In the genomic region with DNA sequence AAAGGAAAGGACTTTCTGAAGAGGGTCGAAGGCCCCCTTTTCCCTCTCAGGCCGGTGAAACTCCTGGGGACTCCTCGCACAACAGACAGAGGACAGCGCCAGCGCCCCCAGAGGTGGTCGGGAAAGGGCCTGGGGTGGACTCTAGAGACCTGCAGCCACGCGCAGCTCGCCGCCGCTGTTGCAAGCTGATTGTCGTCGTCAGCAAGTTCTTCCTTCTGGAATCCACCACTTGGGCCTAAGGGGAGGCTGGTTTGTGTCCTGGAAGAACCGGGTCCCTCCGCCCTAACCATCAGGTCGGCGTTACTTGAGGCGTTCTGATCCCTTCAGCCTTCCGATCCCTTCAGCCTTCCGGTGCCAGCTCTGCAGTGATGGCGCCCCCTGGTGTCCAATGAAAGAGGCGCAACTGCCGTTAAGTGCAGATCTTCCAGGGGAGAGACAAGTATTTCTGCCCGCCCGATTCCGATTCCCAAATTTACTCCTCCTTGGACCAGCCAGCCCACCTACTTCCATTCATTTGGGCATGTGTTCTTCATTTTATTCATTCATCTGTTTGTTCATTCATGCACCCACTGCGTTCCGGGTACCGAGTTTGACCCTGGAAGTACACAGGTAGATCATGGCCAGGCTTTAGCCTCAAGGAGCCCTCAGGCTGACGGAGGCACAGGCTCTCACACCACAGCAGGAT, we compare ENCODE assay signal across 8 cellular contexts.
DNase-seq lines count a peak whose midpoint lies in the region; ATAC-seq and TF ChIP-seq lines count a peak whose summit lies in the region.

No MANE protein-coding gene starts in this region.

- no peaks in the 10 kb centered on the region for H3K23me2 ChIP-seq in H9 (ENCODE audit: insufficient read length, low read depth, low read length, poor library complexity, severe bottlenecking)

- H3K4me3 Mint-ChIP-seq in H9 (peak overlapping the region; percentile 52 to 64), memory B cell (peak overlapping the region; percentile 57)

- H3K4me3 ChIP-seq in BLaER1 = peak overlapping the region; percentile 57
- H3K4me3 ChIP-seq in effector memory CD4-positive, alpha-beta T cell (ENCODE audit: insufficient read depth, low read depth, low read length, poor library complexity, severe bottlenecking) = peak overlapping the region; percentile 4

- no peak overlapping the region for H4K91ac ChIP-seq in H9 (ENCODE audit: insufficient read length, low read depth, low read length)

- no peaks in the 10 kb centered on the region for H3K79me2 ChIP-seq in H9 (ENCODE audit: insufficient read depth, low read length)

- no peak overlapping the region for H3K27ac ChIP-seq in BLaER1
- no peak overlapping the region for H3K27ac ChIP-seq in H9 (ENCODE audit: insufficient read length, low read depth, low read length)
- H3K27ac ChIP-seq in effector memory CD4-positive, alpha-beta T cell (ENCODE audit: insufficient read depth, low read length, poor library complexity, severe bottlenecking) = no peak overlapping the region

- no peak overlapping the region for H2AFZ ChIP-seq in H9 (ENCODE audit: low read length)

- H3K4me2 ChIP-seq in BLaER1 = peak overlapping the region; percentile 87
- H3K4me2 ChIP-seq in H9 (ENCODE audit: insufficient read depth, insufficient read length, low read length) = peak overlapping the region; percentile 23

- H3K18ac ChIP-seq in H9 (ENCODE audit: insufficient read length, low read depth, low read length) = no peak overlapping the region

- H3K14ac ChIP-seq in H9 (ENCODE audit: insufficient read depth, low read length) = no peak overlapping the region

- H4K5ac ChIP-seq in H9 (ENCODE audit: insufficient read length, low read depth, low read length) = no peak overlapping the region

- H4K20me1 ChIP-seq in BLaER1 = no peaks in the 10 kb centered on the region
- H4K20me1 ChIP-seq in H9 (ENCODE audit: control insufficient read depth, insufficient read depth, insufficient read length) = no peaks in the 10 kb centered on the region

- H3K27me3 Mint-ChIP-seq in H9 (ENCODE audit: low read depth) (peaks cover 66% of the 10 kb centered on the region), memory B cell (peaks cover 30% of the 10 kb centered on the region)

- H3K9me3 ChIP-seq in BLaER1 (peaks cover 3% of the 10 kb centered on the region), H9 (ENCODE audit: control insufficient read depth, low read depth, low read length) (no peaks in the 10 kb centered on the region)
- H3K9me3 ChIP-seq in effector memory CD4-positive, alpha-beta T cell (ENCODE audit: control insufficient read depth, low read length) = no peaks in the 10 kb centered on the region

- no peak overlapping the region for H4K8ac ChIP-seq in H9 (replicated peaks; ENCODE audit: insufficient read length, low read depth, low read length)

- H3K56ac ChIP-seq in H9 (ENCODE audit: insufficient read length, low read depth, low read length) = no peak overlapping the region

- no peak overlapping the region for H2BK15ac ChIP-seq in H9 (ENCODE audit: low read depth, low read length)

- H3K36me3 Mint-ChIP-seq in H9 (ENCODE audit: insufficient read depth in 1 of 3, low read depth in 3 of 3) (no peaks in the 10 kb centered on the region), memory B cell (no peaks in the 10 kb centered on the region)

- no peak overlapping the region for H3T11ph ChIP-seq in H9 (ENCODE audit: low read length)

- no peak overlapping the region for H2BK5ac ChIP-seq in H9 (ENCODE audit: insufficient read length, low read length)

- no peaks in the 10 kb centered on the region for H3K79me1 ChIP-seq in H9 (ENCODE audit: insufficient read depth, low read depth, low read length, poor library complexity, severe bottlenecking)

- H3K9ac ChIP-seq in BLaER1 (0 out of 2 replicates have a peak overlapping the region, but pooled peaks have one; percentile 40), H9 (ENCODE audit: extremely low read depth, insufficient read length, low read length) (no peak overlapping the region)

- H3K4me1 ChIP-seq in BLaER1 (peaks cover 34% of the 10 kb centered on the region), H9 (ENCODE audit: insufficient read depth, low read length) (no peaks in the 10 kb centered on the region)
- H3K4me1 ChIP-seq in effector memory CD4-positive, alpha-beta T cell (ENCODE audit: control insufficient read depth, insufficient read depth, low read length, poor library complexity, severe bottlenecking) = peaks cover 6% of the 10 kb centered on the region

- H3K36me3 ChIP-seq in BLaER1 = no peaks in the 10 kb centered on the region
- H3K36me3 ChIP-seq in effector memory CD4-positive, alpha-beta T cell (ENCODE audit: control insufficient read depth, insufficient read depth, low read length) = no peaks in the 10 kb centered on the region

- no peak overlapping the region for H2BK12ac ChIP-seq in H9 (ENCODE audit: insufficient read length, low read depth, low read length)

- TF ChIP-seq CTCF in H9 (conservative IDR thresholded peaks at IDR 0.05) = peak; percentile 93

- H3K4me1 Mint-ChIP-seq in H9 (peaks cover 6% of the 10 kb centered on the region in 2 experiments), memory B cell (peaks cover 7% of the 10 kb centered on the region)

- no CpG with 5 or more reads among the region's 30 CpGs for WGBS in H9 (ENCODE audit: extremely low coverage, insufficient read length, low lambda C conversion rate)

- no peak overlapping the region for H3K23ac ChIP-seq in H9 (ENCODE audit: insufficient read length, low read depth, low read length)

- no peak overlapping the region for H2BK20ac ChIP-seq in H9 (ENCODE audit: low read depth, low read length, poor library complexity, severe bottlenecking)

- no peak overlapping the region for H2BK120ac ChIP-seq in H9 (ENCODE audit: low read depth, low read length, poor library complexity, severe bottlenecking)

- H3K27me3 ChIP-seq in BLaER1 (no peaks in the 10 kb centered on the region), H9 (ENCODE audit: insufficient read depth, low read length) (no peaks in the 10 kb centered on the region; the same call in 1 of the 2 replicates)
- H3K27me3 ChIP-seq in effector memory CD4-positive, alpha-beta T cell (replicated peaks; ENCODE audit: control insufficient read depth, insufficient read depth, low read length, poor library complexity, severe bottlenecking) = no peaks in the 10 kb centered on the region

- DNase-seq in H9 (peak; percentile 89), NCI-H526 treated with DMSO at 0.1 percent for 48 hours (lab: John Stamatoyannopoulos, UW) (peak; percentile 46), memory B cell (ENCODE audit: low spot score in 2 of 2) (peak; percentile 73 to 79)
- DNase-seq in activated CD8-positive, alpha-beta memory T cell treated with anti-CD3 and anti-CD28 coated beads for 24 hours = peak; percentile 91
- peak; percentile 29 to 64 (median 43) for DNase-seq in effector memory CD4-positive, alpha-beta T cell
- DNase-seq in stimulated activated CD8-positive, alpha-beta memory T cell treated with anti-CD3 and anti-CD28 coated beads, Interleukin-12 subunit alpha, Interleukin-12 subunit beta, amount 100 ng/mL, for 24 hours (ENCODE audit: extremely low read depth) = peak; percentile 30

- H3K27ac Mint-ChIP-seq in H9 (no peak overlapping the region), memory B cell (no peak overlapping the region)

- H3K9me3 Mint-ChIP-seq in H9 = peaks cover 7 to 8% of the 10 kb centered on the region in 2 experiments
- peaks cover 4% of the 10 kb centered on the region for H3K9me3 Mint-ChIP-seq in memory B cell

- no peak overlapping the region for H2AK5ac ChIP-seq in H9 (ENCODE audit: insufficient read length, low read length)

- H3K4ac ChIP-seq in H9 (ENCODE audit: low read depth, low read length) = no peak overlapping the region

- ATAC-seq in memory B cell (ENCODE audit: low read depth) = peak; percentile 88
- no peak for ATAC-seq in GM19397 (IDR thresholded peaks at IDR 0.05; ENCODE audit: unreplicated experiment)

Comparison
In these comparisons a context has a peak if more than half of its experiments do, and no peak if none do; other contexts are left out.
1. DNase-seq: peak in every context shown above with its lines; median percentile 91 in activated CD8-positive, alpha-beta memory T cell treated with anti-CD3 and anti-CD28 coated beads for 24 hours; 89 in H9; 76 in memory B cell; 46 in NCI-H526 treated with DMSO at 0.1 percent for 48 hours; 43 in effector memory CD4-positive, alpha-beta T cell; 30 in stimulated activated CD8-positive, alpha-beta memory T cell treated with anti-CD3 and anti-CD28 coated beads, Interleukin-12 subunit alpha, Interleukin-12 subunit beta, amount 100 ng/mL, for 24 hours.